ENCODE assay signal across 8 cellular contexts in genomic region chr7:74417419-74417971, GRCh38. TPM values are rescaled to one million over a fixed set of nuclear protein-coding genes. Genes with fewer than 3 reads are reported as not detected.
DNase-seq lines count a peak whose midpoint lies in the region; ATAC-seq and TF ChIP-seq lines count a peak whose summit lies in the region.

No MANE protein-coding gene starts in this region.

- H3K27ac Mint-ChIP-seq in memory B cell = no peak overlapping the region

- ATAC-seq in memory B cell (ENCODE audit: low read depth) (peak; percentile 59), HG02588 (IDR thresholded peaks at IDR 0.05; ENCODE audit: unreplicated experiment) (no peak)

- no peaks in the 10 kb centered on the region for H3K27me3 Mint-ChIP-seq in memory B cell

- H3K4me1 Mint-ChIP-seq in memory B cell = peaks cover 4% of the 10 kb centered on the region

- no peaks in the 10 kb centered on the region for H3K9me3 Mint-ChIP-seq in memory B cell

- H3K4me3 Mint-ChIP-seq in memory B cell = no peak overlapping the region

- in situ Hi-C loops in GM13976 (cut with MboI; ENCODE audit: low sequenced_read_pairs, unreplicated experiment) = no loop called here

- DNase-seq in A172 (ENCODE audit: low spot score) (peak; percentile 69), GM13976 (ENCODE audit: low spot score) (peak; percentile 93), NCI-H345 treated with DMSO at 0.1 percent for 48 hours (lab: John Stamatoyannopoulos, UW; ENCODE audit: unreplicated experiment) (peak; percentile 5), memory B cell (ENCODE audit: low spot score in 2 of 2) (peak; percentile 58 to 60)
- DNase-seq in activated CD4-positive, alpha-beta T cell treated with anti-CD3 and anti-CD28 coated beads, Interleukin-2, amount 50 U/mL, for 4 hours = peak; percentile 36 to 41
- peak; percentile 39 for DNase-seq in effector CD4-positive, alpha-beta T cell
- DNase-seq in stimulated activated CD8-positive, alpha-beta memory T cell treated with anti-CD3 and anti-CD28 coated beads, Interleukin-12 subunit alpha, Interleukin-12 subunit beta, amount 100 ng/mL, for 24 hours (ENCODE audit: extremely low read depth) = peak; percentile 7

- TF ChIP-seq CTCF in GM13976 (IDR thresholded peaks at IDR 0.05; ENCODE audit: borderline replicate concordance, control extremely low read depth, extremely low read depth, insufficient read depth, missing control alignments) = peak; percentile 90

- no peaks in the 10 kb centered on the region for H3K36me3 Mint-ChIP-seq in memory B cell

RNA-seq across cellular contexts. Expression of gene GTF2IRD1, which starts 36.2 kb away (rescaled TPM):
- total RNA-seq in A172 (2014; rRNA removed; shearing (Covaris generic)) = 25.2 and 54.7 TPM in 2 replicates

Comparison
In these comparisons a context has a peak if more than half of its experiments do, and no peak if none do; other contexts are left out.
1. DNase-seq: peak in every context shown above with its lines; median percentile 93 in GM13976; 69 in A172; 59 in memory B cell; 39 in effector CD4-positive, alpha-beta T cell; 38 in activated CD4-positive, alpha-beta T cell treated with anti-CD3 and anti-CD28 coated beads, Interleukin-2, amount 50 U/mL, for 4 hours; 7 in stimulated activated CD8-positive, alpha-beta memory T cell treated with anti-CD3 and anti-CD28 coated beads, Interleukin-12 subunit alpha, Interleukin-12 subunit beta, amount 100 ng/mL, for 24 hours; 5 in NCI-H345 treated with DMSO at 0.1 percent for 48 hours.